19 cellular contexts compared by ENCODE assay signal in the genomic region with DNA sequence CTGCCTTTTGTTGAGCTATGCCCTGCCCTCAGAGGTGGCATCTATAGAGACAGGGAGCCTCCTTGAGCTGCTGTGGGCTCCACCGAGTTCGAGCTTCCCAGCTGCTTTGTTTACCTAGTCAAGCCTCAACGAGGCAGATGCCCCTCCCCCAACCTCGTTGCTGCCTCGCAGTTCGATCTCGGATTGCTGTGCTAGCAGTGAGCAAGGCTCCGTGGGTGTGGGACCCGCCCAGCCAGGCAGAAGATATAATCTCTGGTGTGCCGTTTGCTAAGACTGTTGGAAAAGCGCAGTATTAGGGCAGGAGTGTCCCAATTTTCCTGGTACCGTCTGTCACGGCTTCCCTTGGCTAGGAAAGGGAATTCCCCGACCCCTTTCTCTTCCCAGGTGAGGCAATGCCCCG.
DNase-seq lines count a peak whose midpoint lies in the region; ATAC-seq, FAIRE-seq and TF ChIP-seq lines count a peak whose summit lies in the region.
"Had no signal": no experiment of that assay in that cellular context is flagged by ENCODE, and none has a peak within 500 bp of the region (broad histone marks: within the 10 kb centered on the region; RNA-seq: fewer than 3 reads in every experiment).

No MANE protein-coding gene starts in this region.

- H2BK12ac ChIP-seq in H1 (ENCODE audit: low read depth, low read length) (peak overlapping the region; percentile 39; the same call in 1 of the 2 replicates), neuronal stem cell (ENCODE audit: low read length) (no peak overlapping the region)

- H3K4me2 ChIP-seq in GM23338, result no peak overlapping the region
- no peak overlapping the region for H3K4me2 ChIP-seq in H1 (ENCODE audit: insufficient read depth in 1 of 2, low read depth in 2 of 2, low read length in 2 of 2)
- H3K4me2 ChIP-seq in neuronal stem cell (ENCODE audit: insufficient read depth, low read length, poor library complexity, severe bottlenecking), result no peak overlapping the region
- H3K4me2 ChIP-seq: BLaER1 had no signal

- no peak overlapping the region for H4K5ac ChIP-seq in H1 (ENCODE audit: insufficient read length, low read depth, low read length)

- TF ChIP-seq EP300 in H1 (IDR thresholded peaks at IDR 0.05; ENCODE audit: borderline replicate concordance in 1 of 2, low read depth in 2 of 2, low read length in 2 of 2), result no peak

- H3K36me3 ChIP-seq in GM23338 (ENCODE audit: insufficient read depth) (no peaks in the 10 kb centered on the region), H1 (ENCODE audit: control insufficient read depth in 2 of 4, insufficient read depth in 4 of 4, low read length in 3 of 4) (no peaks in the 10 kb centered on the region), neuronal stem cell (replicated peaks in 1 of 2; ENCODE audit: control insufficient read depth in 2 of 2, insufficient read depth in 2 of 2, low read length in 2 of 2) (no peaks in the 10 kb centered on the region)
- H3K36me3 ChIP-seq: BLaER1 had no signal

- no peak for TF ChIP-seq POLR2A in H1 (IDR thresholded peaks at IDR 0.05; ENCODE audit: control extremely low read depth in 1 of 2, low read depth in 2 of 2, low read length in 2 of 2)

- POLR2A ChIA-PET in H1 (lab: Charles Lee; ENCODE audit: partially characterized antibody), result interaction anchor here (0.6 to 1.5 kb wide), 2 partner anchors 24 to 335 kb away, joined by 3 read pairs; partner anchors contain the start of gene FAM133B

- H3K23me2 ChIP-seq in H1 (ENCODE audit: low read depth, low read length), result no peaks in the 10 kb centered on the region

- CTCF ChIA-PET in H1 (lab: Charles Lee; ENCODE audit: partially characterized antibody), result interaction anchor here (1.9 to 2.4 kb wide), 2 partner anchors 9 to 44 kb away, joined by 4 to 6 read pairs; no protein-coding TSS in a partner anchor

- H2BK5ac ChIP-seq in H1 (ENCODE audit: low read depth, low read length) (no peak overlapping the region), neuronal stem cell (ENCODE audit: low read length) (no peak overlapping the region)

- TF ChIP-seq CTCF in GM23338 (conservative IDR thresholded peaks at IDR 0.05; ENCODE audit: low read depth in 2 of 2) (no peak), H1 (IDR thresholded peaks at IDR 0.05; ENCODE audit: control extremely low read depth in 1 of 3, insufficient read depth in 1 of 3, low read depth in 1 of 3, low read length in 3 of 3) (no peak)

- no peak overlapping the region for H3K27ac Mint-ChIP-seq in GM23338
- H3K27ac Mint-ChIP-seq: CD8-positive, alpha-beta memory T cell had no signal

- no peaks in the 10 kb centered on the region for H3K9me2 ChIP-seq in GM23338 (ENCODE audit: insufficient read depth)

- H3K18ac ChIP-seq in H1 (ENCODE audit: extremely low read depth, low read length) (no peak overlapping the region; the same call in 1 of the 2 replicates), neuronal stem cell (ENCODE audit: low read length) (peak overlapping the region; percentile 87)

- H2BK15ac ChIP-seq in H1 (ENCODE audit: low read length) (no peak overlapping the region), neuronal stem cell (ENCODE audit: low read length) (peak overlapping the region; percentile 39)

- H3F3A ChIP-seq in GM23338 (replicated peaks; ENCODE audit: low read depth), result no peaks in the 10 kb centered on the region

- H3K9me3 ChIP-seq in H1 (ENCODE audit: insufficient read depth in 2 of 2, low read depth in 1 of 2, low read length in 1 of 2) (peaks cover 3 to 5% of the 10 kb centered on the region in 2 experiments; a peak in 2 of 4 replicates), neuronal stem cell (replicated peaks in 1 of 2; ENCODE audit: control insufficient read depth in 2 of 2, insufficient read depth in 1 of 2, low read depth in 1 of 2, low read length in 2 of 2) (peaks cover 0 to 2% of the 10 kb centered on the region in 2 donors)

- peaks cover 5% of the 10 kb centered on the region for H3K27me3 Mint-ChIP-seq in GM23338 (ENCODE audit: insufficient read depth, low read depth, poor library complexity)

- WGBS in H1 (ENCODE audit: extremely low coverage in 1 of 2, insufficient coverage in 1 of 2, insufficient read length in 1 of 2, insufficient replicate concordance in 2 of 2, low coverage in 1 of 2, low lambda C conversion rate in 2 of 2, missing lambda C conversion rate in 1 of 2), 2 experiments, result 87% methylated on average over 14 of the region's 15 CpGs; no CpG with 5 or more reads in 1 of the 2 experiments
- WGBS in neuronal stem cell (ENCODE audit: extremely low coverage in 2 of 2, insufficient read length in 2 of 2, insufficient replicate concordance in 1 of 2), 2 donors, result no CpG with 5 or more reads among the region's 15 CpGs

- no peak overlapping the region for H2BK120ac ChIP-seq in H1 (replicated peaks; ENCODE audit: low read depth, low read length)
- no peak overlapping the region for H2BK120ac ChIP-seq in neuronal stem cell (ENCODE audit: low read depth, low read length)

- H3K23ac ChIP-seq in H1 (ENCODE audit: insufficient read length), result no peak overlapping the region
- H3K23ac ChIP-seq in neuronal stem cell (ENCODE audit: low read depth, low read length, poor library complexity), result no peak overlapping the region

- H3K27me3 ChIP-seq in GM23338 (ENCODE audit: insufficient read depth) (no peaks in the 10 kb centered on the region), H1 (replicated peaks in 1 of 4; ENCODE audit: control insufficient read depth in 3 of 4, extremely low read depth in 1 of 4, insufficient read depth in 3 of 4, low read length in 3 of 4) (no peaks in the 10 kb centered on the region), neuronal stem cell (ENCODE audit: control insufficient read depth in 3 of 3, insufficient read depth in 3 of 3, low read depth in 1 of 3, low read length in 3 of 3) (no peaks in the 10 kb centered on the region)
- H3K27me3 ChIP-seq: BLaER1 had no signal

- H3K4ac ChIP-seq in H1 (replicated peaks; ENCODE audit: insufficient read length, low read depth, low read length) (no peak overlapping the region), neuronal stem cell (ENCODE audit: low read length) (no peak overlapping the region)

- no peak overlapping the region for H3K4me3 ChIP-seq in GM23338
- H3K4me3 ChIP-seq in H1 (ENCODE audit: extremely low read depth in 1 of 4, insufficient read depth in 2 of 4, low read depth in 3 of 4, low read length in 4 of 4), result no peak overlapping the region
- no peak overlapping the region for H3K4me3 ChIP-seq in neuronal stem cell (ENCODE audit: low read length in 2 of 2)
- H3K4me3 ChIP-seq: BLaER1 had no signal

- H3K36me3 Mint-ChIP-seq in GM23338 (ENCODE audit: low read depth), result peaks cover 5% of the 10 kb centered on the region; the same call in 1 of the 3 replicates

- no peak for TF ChIP-seq RAD21 in H1 (IDR thresholded peaks at IDR 0.05 in 1 of 2, conservative IDR thresholded peaks at IDR 0.05 in 1 of 2; ENCODE audit: low read depth in 2 of 2, low read length in 2 of 2)

- ATAC-seq in GM23338, result no peak

- H3K56ac ChIP-seq in H1 (replicated peaks; ENCODE audit: insufficient read length, low read depth, low read length), result no peak overlapping the region

- H4K91ac ChIP-seq in H1 (replicated peaks; ENCODE audit: insufficient read length, low read length) (no peak overlapping the region), neuronal stem cell (ENCODE audit: low read depth, low read length, poor library complexity) (no peak overlapping the region)

- DNase-seq in DMS53 (lab: John Stamatoyannopoulos, UW), result peak; percentile 37
- no peak for DNase-seq in DMS53 treated with DMSO at 0.1 percent for 48 hours (lab: John Stamatoyannopoulos, UW; ENCODE audit: unreplicated experiment)
- peak; percentile 30 for DNase-seq in GM23338 (ENCODE audit: low spot score)
- DNase-seq in H1 (ENCODE audit: low read depth in 1 of 2, low spot score in 2 of 2), result no peak
- DNase-seq in neuronal stem cell (ENCODE audit: low spot score), result no peak
- no peak for DNase-seq in HuH-7.5 (ENCODE audit: low spot score)
- no peak for DNase-seq in UCSD-AML1 (lab: John Stamatoyannopoulos, UW; ENCODE audit: unreplicated experiment)
- DNase-seq: AML-193; CD8-positive, alpha-beta memory T cell; DMS79 treated with DMSO at 0.1 percent for 48 hours; EL; HCEC 1CT; IMR-90; KG1 had no signal

- H2AK5ac ChIP-seq in H1 (ENCODE audit: low read depth, low read length), result no peak overlapping the region
- no peak overlapping the region for H2AK5ac ChIP-seq in neuronal stem cell (ENCODE audit: low read depth, low read length)

- H3K79me2 ChIP-seq in GM23338 (replicated peaks; ENCODE audit: insufficient read depth) (no peaks in the 10 kb centered on the region), H1 (ENCODE audit: control insufficient read depth in 1 of 2, insufficient read depth in 2 of 2, low read length in 2 of 2) (no peaks in the 10 kb centered on the region)

- peak overlapping the region; percentile 95 for H2AFZ ChIP-seq in GM23338
- no peak overlapping the region for H2AFZ ChIP-seq in H1 (ENCODE audit: low read length)
- no peak overlapping the region for H2AFZ ChIP-seq in neuronal stem cell (ENCODE audit: low read length)

- H2BK20ac ChIP-seq in H1 (ENCODE audit: low read length), result no peak overlapping the region

- FAIRE-seq in H1 (lab: Jason Lieb, UNC), result no peak
- FAIRE-seq: G401.6, GM12891 had no signal

- H3K4me3 Mint-ChIP-seq in GM23338, result no peak overlapping the region
- H3K4me3 Mint-ChIP-seq: CD8-positive, alpha-beta memory T cell had no signal

- H3K9me3 Mint-ChIP-seq in GM23338, result peaks cover 14% of the 10 kb centered on the region

- H3K14ac ChIP-seq in H1 (ENCODE audit: insufficient read length) (no peak overlapping the region), neuronal stem cell (ENCODE audit: low read length) (peak overlapping the region; percentile 63)

- H4K8ac ChIP-seq in H1 (ENCODE audit: extremely low read depth, insufficient read depth, low read length), result 0 out of 2 replicates have a peak overlapping the region, but pooled peaks have one; percentile 25
- H4K8ac ChIP-seq in neuronal stem cell (ENCODE audit: low read depth, low read length), result peak overlapping the region; percentile 21

- no peak overlapping the region for H3K9ac ChIP-seq in H1 (replicated peaks in 1 of 4; ENCODE audit: extremely low read depth in 1 of 4, low read depth in 3 of 4, low read length in 3 of 4)
- H3K9ac ChIP-seq in neuronal stem cell (ENCODE audit: low read depth, low read length, poor library complexity), result no peak overlapping the region
- H3K9ac ChIP-seq: BLaER1 had no signal

- peaks cover 18% of the 10 kb centered on the region for H3K4me1 ChIP-seq in GM23338 (ENCODE audit: insufficient read depth)
- peaks cover 3 to 12% (median 8%) of the 10 kb centered on the region in 4 experiments; a peak in 6 of 7 replicates for H3K4me1 ChIP-seq in H1 (replicated peaks in 1 of 4; ENCODE audit: control insufficient read depth in 3 of 4, insufficient read depth in 4 of 4, low read length in 3 of 4)
- H3K4me1 ChIP-seq in neuronal stem cell (ENCODE audit: control insufficient read depth in 2 of 2, insufficient read depth in 1 of 2, low read depth in 1 of 2, low read length in 2 of 2), result peaks cover 6 to 13% of the 10 kb centered on the region in 2 donors
- H3K4me1 ChIP-seq: BLaER1 had no signal

- no peaks in the 10 kb centered on the region for H4K20me1 ChIP-seq in GM23338 (replicated peaks; ENCODE audit: insufficient read depth)
- H4K20me1 ChIP-seq in H1 (replicated peaks in 1 of 2; ENCODE audit: control insufficient read depth in 1 of 2, insufficient read depth in 2 of 2, low read length in 2 of 2), result no peaks in the 10 kb centered on the region
- H4K20me1 ChIP-seq: BLaER1 had no signal

- no peak overlapping the region for H3K27ac ChIP-seq in GM23338 (ENCODE audit: low read depth)
- no peak overlapping the region for H3K27ac ChIP-seq in H1 (ENCODE audit: low read depth, low read length)
- no peak overlapping the region for H3K27ac ChIP-seq in neuronal stem cell (replicated peaks; ENCODE audit: low read length)
- H3K27ac ChIP-seq: 22Rv1, BLaER1, HL-60 had no signal

- H3K79me1 ChIP-seq in H1 (ENCODE audit: low read depth, low read length) (no peaks in the 10 kb centered on the region), neuronal stem cell (ENCODE audit: low read depth, low read length) (no peaks in the 10 kb centered on the region)

- H3K4me1 Mint-ChIP-seq in GM23338, result peaks cover 18% of the 10 kb centered on the region
- H3K4me1 Mint-ChIP-seq: CD8-positive, alpha-beta memory T cell had no signal

Comparison
In these comparisons a context has a peak if more than half of its experiments do, and no peak if none do; other contexts are left out.
1. DNase-seq: peak in DMS53 (single experiment) and GM23338 (single experiment); none in DMS53 treated with DMSO at 0.1 percent for 48 hours (single experiment), H1 (0 of 2), neuronal stem cell (single experiment), HuH-7.5 (single experiment) and UCSD-AML1 (single experiment).